ENCODE assay signal across 1 cellular context in the genomic region with DNA sequence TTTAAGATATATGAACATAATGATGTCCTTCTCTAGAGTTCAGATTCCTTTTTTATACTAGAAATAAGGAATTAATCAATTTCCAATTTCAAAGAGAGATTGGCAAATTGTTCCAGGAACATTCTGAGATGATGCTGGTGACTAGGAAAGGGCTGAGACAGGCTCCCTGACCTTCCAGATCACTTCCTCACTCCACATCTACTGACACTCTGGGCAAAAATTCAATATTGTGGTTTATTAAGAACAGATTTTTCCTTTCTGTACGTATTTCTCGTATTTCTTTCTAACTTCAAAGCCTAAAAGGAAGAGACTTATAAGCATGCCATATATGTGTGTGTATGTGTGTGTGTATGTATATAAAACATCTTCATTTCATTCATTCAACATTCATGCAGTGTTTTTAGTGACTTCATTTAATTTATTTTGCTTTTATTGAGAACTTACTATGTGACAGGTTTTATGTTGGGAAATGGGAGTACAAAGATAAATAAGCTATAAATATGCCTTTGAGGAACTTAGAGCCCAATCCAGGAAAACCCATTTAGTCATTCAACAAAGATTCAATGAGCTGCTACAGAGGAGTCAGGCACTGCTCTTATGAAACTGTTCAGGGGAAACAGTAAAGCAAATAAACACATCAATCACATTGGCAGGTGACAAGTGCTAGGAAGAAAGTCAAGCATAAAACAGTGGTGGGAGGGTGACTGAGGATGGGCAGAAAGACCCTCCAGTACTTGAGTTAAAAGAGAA.
TF ChIP-seq lines count a peak whose summit lies in the region.

No MANE protein-coding gene starts in this region.

TF ChIP-seq in GM23338, 12 proteins besides CTCF, POLR2A, EP300 and RAD21 (continued from another document):
- TF ChIP-seq, protein P1, sequence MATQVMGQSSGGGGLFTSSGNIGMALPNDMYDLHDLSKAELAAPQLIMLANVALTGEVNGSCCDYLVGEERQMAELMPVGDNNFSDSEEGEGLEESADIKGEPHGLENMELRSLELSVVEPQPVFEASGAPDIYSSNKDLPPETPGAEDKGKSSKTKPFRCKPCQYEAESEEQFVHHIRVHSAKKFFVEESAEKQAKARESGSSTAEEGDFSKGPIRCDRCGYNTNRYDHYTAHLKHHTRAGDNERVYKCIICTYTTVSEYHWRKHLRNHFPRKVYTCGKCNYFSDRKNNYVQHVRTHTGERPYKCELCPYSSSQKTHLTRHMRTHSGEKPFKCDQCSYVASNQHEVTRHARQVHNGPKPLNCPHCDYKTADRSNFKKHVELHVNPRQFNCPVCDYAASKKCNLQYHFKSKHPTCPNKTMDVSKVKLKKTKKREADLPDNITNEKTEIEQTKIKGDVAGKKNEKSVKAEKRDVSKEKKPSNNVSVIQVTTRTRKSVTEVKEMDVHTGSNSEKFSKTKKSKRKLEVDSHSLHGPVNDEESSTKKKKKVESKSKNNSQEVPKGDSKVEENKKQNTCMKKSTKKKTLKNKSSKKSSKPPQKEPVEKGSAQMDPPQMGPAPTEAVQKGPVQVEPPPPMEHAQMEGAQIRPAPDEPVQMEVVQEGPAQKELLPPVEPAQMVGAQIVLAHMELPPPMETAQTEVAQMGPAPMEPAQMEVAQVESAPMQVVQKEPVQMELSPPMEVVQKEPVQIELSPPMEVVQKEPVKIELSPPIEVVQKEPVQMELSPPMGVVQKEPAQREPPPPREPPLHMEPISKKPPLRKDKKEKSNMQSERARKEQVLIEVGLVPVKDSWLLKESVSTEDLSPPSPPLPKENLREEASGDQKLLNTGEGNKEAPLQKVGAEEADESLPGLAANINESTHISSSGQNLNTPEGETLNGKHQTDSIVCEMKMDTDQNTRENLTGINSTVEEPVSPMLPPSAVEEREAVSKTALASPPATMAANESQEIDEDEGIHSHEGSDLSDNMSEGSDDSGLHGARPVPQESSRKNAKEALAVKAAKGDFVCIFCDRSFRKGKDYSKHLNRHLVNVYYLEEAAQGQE (IDR thresholded peaks at IDR 0.05; ENCODE audit: unreplicated experiment): no peak
- TF ChIP-seq NANOG (IDR thresholded peaks at IDR 0.05; ENCODE audit: borderline replicate concordance) (no peak), ZNF114 (CRISPR knock-in tag; IDR thresholded peaks at IDR 0.05) (no peak), EZH2phosphoT487 (IDR thresholded peaks at IDR 0.05; ENCODE audit: unreplicated experiment) (no peak), EZH2 (IDR thresholded peaks at IDR 0.05; ENCODE audit: low read depth, unreplicated experiment) (no peak), STAT1 (IDR thresholded peaks at IDR 0.05; ENCODE audit: unreplicated experiment) (no peak)
- TF ChIP-seq, protein P2, sequence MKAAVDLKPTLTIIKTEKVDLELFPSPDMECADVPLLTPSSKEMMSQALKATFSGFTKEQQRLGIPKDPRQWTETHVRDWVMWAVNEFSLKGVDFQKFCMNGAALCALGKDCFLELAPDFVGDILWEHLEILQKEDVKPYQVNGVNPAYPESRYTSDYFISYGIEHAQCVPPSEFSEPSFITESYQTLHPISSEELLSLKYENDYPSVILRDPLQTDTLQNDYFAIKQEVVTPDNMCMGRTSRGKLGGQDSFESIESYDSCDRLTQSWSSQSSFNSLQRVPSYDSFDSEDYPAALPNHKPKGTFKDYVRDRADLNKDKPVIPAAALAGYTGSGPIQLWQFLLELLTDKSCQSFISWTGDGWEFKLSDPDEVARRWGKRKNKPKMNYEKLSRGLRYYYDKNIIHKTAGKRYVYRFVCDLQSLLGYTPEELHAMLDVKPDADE (IDR thresholded peaks at IDR 0.05): no peak
